17 cellular contexts compared by ENCODE assay signal in the genomic region with DNA sequence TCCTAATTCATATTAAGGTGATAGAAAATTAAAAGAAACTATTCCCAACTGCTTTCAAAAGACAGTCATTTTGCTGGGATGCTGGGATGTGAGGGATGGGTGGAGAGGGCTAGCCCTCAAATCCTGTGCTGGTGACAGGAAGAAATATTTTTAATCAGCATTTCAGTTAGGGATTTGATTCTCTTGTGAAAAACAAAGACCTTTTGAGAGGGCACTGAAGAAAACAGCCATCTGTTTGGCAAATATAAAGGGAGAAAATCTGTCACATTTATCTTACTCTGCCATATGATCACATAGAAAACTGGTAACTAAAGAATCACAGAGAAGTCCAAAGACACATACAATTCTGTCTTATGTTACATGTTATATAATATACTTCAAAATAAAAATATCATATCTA. TPM values are rescaled to one million over a fixed set of nuclear protein-coding genes. Genes with fewer than 3 reads are reported as not detected.
DNase-seq lines count a peak whose midpoint lies in the region; ATAC-seq lines count a peak whose summit lies in the region.
"Had no signal": no experiment of that assay in that cellular context is flagged by ENCODE, and none has a peak within 500 bp of the region (broad histone marks: within the 10 kb centered on the region; RNA-seq: fewer than 3 reads in every experiment).

No MANE protein-coding gene starts in this region.

- no peaks in the 10 kb centered on the region for H3K9me3 Mint-ChIP-seq in activated T-cell treated with anti-CD3 and anti-CD28 coated beads, Interleukin-2, amount 50 U/mL, for 4 hours
- H3K9me3 Mint-ChIP-seq: H9 had no signal

- no peak for ATAC-seq in activated T-cell treated with anti-CD3 and anti-CD28 coated beads, Interleukin-2, amount 50 U/mL, for 4 hours
- ATAC-seq: A549, K562 had no signal

- H3K27me3 Mint-ChIP-seq in activated T-cell treated with anti-CD3 and anti-CD28 coated beads, Interleukin-2, amount 50 U/mL, for 4 hours (ENCODE audit: low read depth): no peaks in the 10 kb centered on the region

- in situ Hi-C loops in G401 (cut with HindIII; ENCODE audit: low sequenced_read_pairs): no loop called here

- peak overlapping the region; percentile 50 for H3K27ac ChIP-seq in caudate nucleus (ENCODE audit: low read depth, low read length)
- H3K27ac ChIP-seq in layer of hippocampus (ENCODE audit: low read depth, low read length): peak overlapping the region; percentile 42
- H3K27ac ChIP-seq: A549; BLaER1 treated with 17β-estradiol and CSF1 and Interleukin-3, amounts not matched to agents 10 nM and 100 nM had no signal

- peaks cover 4% of the 10 kb centered on the region for H3K4me1 Mint-ChIP-seq in activated T-cell treated with anti-CD3 and anti-CD28 coated beads, Interleukin-2, amount 50 U/mL, for 4 hours (ENCODE audit: low read depth)
- H3K4me1 Mint-ChIP-seq: H9 had no signal

- DNase-seq in G401 (ENCODE audit: low spot score): peak; percentile 35
- peak; percentile 48 for DNase-seq in NCI-H446 treated with DMSO at 0.1 percent for 48 hours (lab: John Stamatoyannopoulos, UW)
- DNase-seq in caudate nucleus (lab: John Stamatoyannopoulos, UW): no peak
- no peak for DNase-seq in HK-2 (ENCODE audit: unreplicated experiment)
- no peak for DNase-seq in KG1 (lab: John Stamatoyannopoulos, UW)
- no peak for DNase-seq in SKM-1 treated with dmso at 0.1 percent for 144 hours (lab: John Stamatoyannopoulos, UW; ENCODE audit: unreplicated experiment)
- no peak for DNase-seq in activated T-cell treated with anti-CD3 and anti-CD28 coated beads, Interleukin-2, amount 50 U/mL, for 4 hours
- DNase-seq: H9, MV-4-11, NCI-H1417, NCI-H2029, NCI-H526, RPMI8226 had no signal

- H3K36me3 Mint-ChIP-seq in activated T-cell treated with anti-CD3 and anti-CD28 coated beads, Interleukin-2, amount 50 U/mL, for 4 hours (ENCODE audit: insufficient read depth): peaks cover 23% of the 10 kb centered on the region

- H3K27me3 ChIP-seq in layer of hippocampus (ENCODE audit: control insufficient read depth, insufficient read depth, low read length): no peaks in the 10 kb centered on the region
- H3K27me3 ChIP-seq: BLaER1 treated with 17β-estradiol and CSF1 and Interleukin-3, amounts not matched to agents 10 nM and 100 nM had no signal

- no peak overlapping the region for H3K4me3 Mint-ChIP-seq in activated T-cell treated with anti-CD3 and anti-CD28 coated beads, Interleukin-2, amount 50 U/mL, for 4 hours
- H3K4me3 Mint-ChIP-seq: H9 had no signal

RNA-seq across cellular contexts. Expression of a gene that starts 12.3 kb away (rescaled TPM):
- 21.6 and 37.2 TPM in 2 replicates for total RNA-seq in G401 (2014; rRNA removed; shearing (Covaris generic))
- total RNA-seq in activated T-cell treated with anti-CD3 and anti-CD28 coated beads, Interleukin-2, amount 50 U/mL, for 4 hours: 10 to 100 TPM; 26.4 to 30.0 (median 27.8) TPM

RNA-seq across cellular contexts. Expression of a gene that starts 46.1 kb away (rescaled TPM):
- not detected in 2 replicates for total RNA-seq in G401 (2014; rRNA removed; shearing (Covaris generic))
- not detected for total RNA-seq in activated T-cell treated with anti-CD3 and anti-CD28 coated beads, Interleukin-2, amount 50 U/mL, for 4 hours
- total RNA-seq: K562 had no signal

Comparison
In these comparisons a context has a peak if more than half of its experiments do, and no peak if none do; other contexts are left out.
1. DNase-seq: peak in G401 (single experiment) and NCI-H446 treated with DMSO at 0.1 percent for 48 hours (single experiment); none in caudate nucleus (0 of 61), HK-2 (single experiment), KG1 (single experiment), SKM-1 treated with dmso at 0.1 percent for 144 hours (single experiment) and activated T-cell treated with anti-CD3 and anti-CD28 coated beads, Interleukin-2, amount 50 U/mL, for 4 hours (single experiment).